ENCODE assay signal across 21 cellular contexts in the genomic region with DNA sequence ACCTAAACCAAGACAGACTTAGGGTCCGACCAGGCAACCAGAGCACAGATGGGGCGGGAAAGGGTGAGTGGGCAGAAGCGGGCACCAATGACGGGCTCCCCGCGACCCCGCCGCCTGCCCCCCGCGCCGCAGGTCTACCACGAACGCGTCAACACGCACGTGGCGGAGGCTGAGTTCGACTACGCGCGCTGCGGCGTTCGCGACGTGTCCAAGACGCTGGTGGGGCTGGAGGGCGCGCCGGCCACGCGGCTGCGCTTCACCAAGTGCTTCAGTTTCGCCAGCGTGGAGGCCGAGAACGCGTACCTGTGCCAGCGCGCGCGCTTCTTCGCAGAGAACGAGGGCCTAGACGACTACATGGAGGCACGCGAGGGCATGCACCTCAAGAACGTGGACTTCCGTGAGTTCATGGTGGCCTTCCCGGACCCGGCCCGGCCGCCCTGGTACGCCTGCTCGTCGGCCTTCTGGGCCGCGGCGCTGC. TPM values are rescaled to one million over a fixed set of nuclear protein-coding genes. Genes with fewer than 3 reads are reported as not detected.
DNase-seq lines count a peak whose midpoint lies in the region; ATAC-seq and TF ChIP-seq lines count a peak whose summit lies in the region.
"Had no signal": no experiment of that assay in that cellular context is flagged by ENCODE, and none has a peak within 500 bp of the region (broad histone marks: within the 10 kb centered on the region; RNA-seq: fewer than 3 reads in every experiment).

No MANE protein-coding gene starts in this region.

- no peaks in the 10 kb centered on the region for H3K4me1 ChIP-seq in breast epithelium
- peaks cover 4% of the 10 kb centered on the region for H3K4me1 ChIP-seq in iPS-15b (ENCODE audit: control insufficient read depth, insufficient read depth, low read length)
- H3K4me1 ChIP-seq in suprapubic skin: peaks cover 18% of the 10 kb centered on the region
- H3K4me1 ChIP-seq in PC-3 (ENCODE audit: insufficient read depth, low read length): peaks cover 8% of the 10 kb centered on the region; the same call in 1 of the 2 replicates

- H3K79me2 ChIP-seq in PC-3 (ENCODE audit: low read length): no peaks in the 10 kb centered on the region

- H3K4me3 ChIP-seq in breast epithelium (peak overlapping the region in 2 of 3 donors; percentile 39 to 56), iPS-15b (ENCODE audit: low read depth, low read length) (peak overlapping the region; percentile 22), suprapubic skin (peak overlapping the region; percentile 41), PC-3 (ENCODE audit: low read length) (no peak overlapping the region)
- H3K4me3 ChIP-seq: GM12878, smooth muscle cell had no signal

- no peak overlapping the region for H3K9ac ChIP-seq in iPS-15b (ENCODE audit: low read depth, low read length)
- no peak overlapping the region for H3K9ac ChIP-seq in PC-3 (ENCODE audit: low read length)
- H3K9ac ChIP-seq: KMS-11 had no signal

- H3F3A ChIP-seq in PC-3 (ENCODE audit: low read length, unreplicated experiment): no peaks in the 10 kb centered on the region

- H4K20me1 ChIP-seq in PC-3 (ENCODE audit: low read length): no peaks in the 10 kb centered on the region

- 91% methylated on average over 55 of the region's 59 CpGs for WGBS in suprapubic skin

- H3K9me2 ChIP-seq in PC-3 (replicated peaks; ENCODE audit: low read length): no peaks in the 10 kb centered on the region

- CTCF ChIA-PET in MCF 10A (lab: Yijun Ruan, JAX): interaction anchor here (0.7 kb wide), 1 partner anchor 17 kb away, joined by 3 read pairs; no protein-coding TSS in a partner anchor
- CTCF ChIA-PET in PC-3 (lab: Charles Lee): no interaction called here

- H3K4me3 Mint-ChIP-seq in MCF 10A (ENCODE audit: unreplicated experiment): no peak overlapping the region
- H3K4me3 Mint-ChIP-seq: activated CD4-positive, alpha-beta T cell treated with anti-CD3 and anti-CD28 coated beads, Interleukin-2, amount 10 ng/mL, durations not matched to agents 24 days and 14 days had no signal

- H3K9me3 Mint-ChIP-seq in MCF 10A (ENCODE audit: unreplicated experiment): no peaks in the 10 kb centered on the region
- H3K9me3 Mint-ChIP-seq: activated CD4-positive, alpha-beta T cell treated with anti-CD3 and anti-CD28 coated beads, Interleukin-2, amount 10 ng/mL, durations not matched to agents 24 days and 14 days; effector memory CD8-positive, alpha-beta T cell; naive thymus-derived CD8-positive, alpha-beta T cell had no signal

- POLR2A ChIA-PET in MCF 10A (lab: Yijun Ruan, JAX) (no interaction called here), PC-3 (lab: Charles Lee; ENCODE audit: unreplicated experiment) (no interaction called here)

- no peaks in the 10 kb centered on the region for H3K36me3 ChIP-seq in breast epithelium
- peaks cover 6% of the 10 kb centered on the region for H3K36me3 ChIP-seq in iPS-15b (ENCODE audit: control insufficient read depth, insufficient read depth, low read length)
- H3K36me3 ChIP-seq in suprapubic skin: no peaks in the 10 kb centered on the region
- H3K36me3 ChIP-seq in PC-3 (ENCODE audit: low read depth, low read length): no peaks in the 10 kb centered on the region
- H3K36me3 ChIP-seq: transverse colon had no signal

- H3K4me2 ChIP-seq in PC-3 (ENCODE audit: low read length): no peak overlapping the region
- H3K4me2 ChIP-seq: KMS-11 had no signal

- ATAC-seq in PC-3: no peak

- no peak overlapping the region for H3K27ac Mint-ChIP-seq in MCF 10A (ENCODE audit: low read depth, unreplicated experiment)
- H3K27ac Mint-ChIP-seq: activated CD4-positive, alpha-beta T cell treated with anti-CD3 and anti-CD28 coated beads, Interleukin-2, amount 10 ng/mL, durations not matched to agents 24 days and 14 days; CD14-positive monocyte; effector memory CD8-positive, alpha-beta T cell; naive thymus-derived CD8-positive, alpha-beta T cell had no signal

- H3K27me3 Mint-ChIP-seq in MCF 10A (ENCODE audit: insufficient read depth, unreplicated experiment): peaks cover 54% of the 10 kb centered on the region

- H3K9me3 ChIP-seq in breast epithelium: no peaks in the 10 kb centered on the region
- no peaks in the 10 kb centered on the region for H3K9me3 ChIP-seq in iPS-15b (ENCODE audit: control insufficient read depth, insufficient read depth, low read length)
- H3K9me3 ChIP-seq in suprapubic skin: no peaks in the 10 kb centered on the region
- no peaks in the 10 kb centered on the region for H3K9me3 ChIP-seq in PC-3 (ENCODE audit: low read length)
- H3K9me3 ChIP-seq: transverse colon had no signal

- H3K4me1 Mint-ChIP-seq in MCF 10A (ENCODE audit: insufficient read depth, unreplicated experiment): no peaks in the 10 kb centered on the region

- BruUV-seq in MCF 10A (replicated peaks; lab: Mats Ljungman, UMichigan) (no TSS peak), PC-3 (replicated peaks; lab: Mats Ljungman, UMichigan) (no TSS peak)

- H3K27ac ChIP-seq in breast epithelium (no peak overlapping the region), suprapubic skin (no peak overlapping the region), PC-3 (ENCODE audit: low read length) (no peak overlapping the region)
- H3K27ac ChIP-seq: KMS-11, transverse colon had no signal

- TF ChIP-seq CTCF in breast epithelium (IDR thresholded peaks at IDR 0.05) (no peak), MCF 10A (IDR thresholded peaks at IDR 0.05; ENCODE audit: unreplicated experiment) (no peak), suprapubic skin (IDR thresholded peaks at IDR 0.05) (no peak), PC-3 (conservative IDR thresholded peaks at IDR 0.05; ENCODE audit: low read depth, low read length) (no peak)

- DNase-seq in breast epithelium (ENCODE audit: low spot score in 2 of 2): no peak
- no peak for DNase-seq in MCF 10A (ENCODE audit: unreplicated experiment)
- DNase-seq in suprapubic skin (ENCODE audit: low spot score in 2 of 2): no peak
- no peak for DNase-seq in PC-3
- DNase-seq in activated T-cell treated with anti-CD3 and anti-CD28 coated beads, Interleukin-2, amount 50 U/mL, for 1 hour: no peak
- DNase-seq: cerebellar nuclear complex; effector memory CD8-positive, alpha-beta T cell; GF-D8; head of caudate nucleus; NCI-H1048; NCI-H2081; transverse colon had no signal

- H3K36me3 Mint-ChIP-seq in MCF 10A (ENCODE audit: insufficient read depth, unreplicated experiment): no peaks in the 10 kb centered on the region

- H2AFZ ChIP-seq in PC-3 (ENCODE audit: low read length): no peak overlapping the region

- TF ChIP-seq EP300 in suprapubic skin (IDR thresholded peaks at IDR 0.05): no peak

- peaks cover 2 to 48% of the 10 kb centered on the region in 2 donors for H3K27me3 ChIP-seq in breast epithelium
- H3K27me3 ChIP-seq in iPS-15b (ENCODE audit: control insufficient read depth, insufficient read depth, low read length): peaks cover 27% of the 10 kb centered on the region
- peaks cover 73% of the 10 kb centered on the region for H3K27me3 ChIP-seq in suprapubic skin
- peaks cover 19% of the 10 kb centered on the region for H3K27me3 ChIP-seq in PC-3 (ENCODE audit: low read length)

- TF ChIP-seq POLR2A in breast epithelium (IDR thresholded peaks at IDR 0.05) (no peak), suprapubic skin (IDR thresholded peaks at IDR 0.05) (no peak)

- intact Hi-C loops in breast epithelium (cut with DNase I; ENCODE audit: low total_unique reads) (no loop called here), MCF 10A (cut with micrococcal nuclease) (no loop called here), PC-3 (cut with micrococcal nuclease) (no loop called here)

RNA-seq across cellular contexts. Expression of gene TMEM151B, which starts 5.1 kb away (rescaled TPM):
- total RNA-seq in breast epithelium (under 1 TPM in 1 of 3 donors, not detected in 2; 0.15 TPM), MCF 10A (2022) (not detected in 2 replicates), suprapubic skin (under 1 TPM in 2 of 4 donors, not detected in 2; 0.10 to 0.15 TPM), PC-3 (2014; rRNA removed) (not detected in 2 replicates)
- total RNA-seq: activated CD4-positive, alpha-beta T cell treated with anti-CD3 and anti-CD28 coated beads, Interleukin-2, amount 10 ng/mL, durations not matched to agents 24 days and 14 days; GM12878; lung microvascular endothelial cell; naive thymus-derived CD8-positive, alpha-beta T cell; NCI-H460; smooth muscle cell had no signal

RNA-seq across cellular contexts. Expression of gene NFKBIE, which starts 10.0 kb away (rescaled TPM):
- total RNA-seq in breast epithelium (10 to 100 TPM in 2 of 3 donors, 1 to 10 TPM in 1; 4.0 to 25.9 (median 14.4) TPM), MCF 10A (2022) (6.0 and 8.8 TPM in 2 replicates), suprapubic skin (10 to 100 TPM; 12.9 to 25.0 (median 16.1) TPM), PC-3 (2014; rRNA removed) (7.4 and 28.7 TPM in 2 replicates)

RNA-seq across cellular contexts. Expression of gene SLC35B2, which starts 18.0 kb away (rescaled TPM):
- total RNA-seq in breast epithelium (10 to 100 TPM; 32.8 to 50.5 (median 38.1) TPM), MCF 10A (2022) (27.1 and 31.3 TPM in 2 replicates), suprapubic skin (10 to 100 TPM; 26.2 to 38.5 (median 30.9) TPM), PC-3 (2014; rRNA removed) (90.6 and 109 TPM in 2 replicates)

RNA-seq across cellular contexts. Expression of gene HSP90AB1, which starts 28.4 kb away (rescaled TPM):
- total RNA-seq in breast epithelium (100 to 1,000 TPM; 643 to 810 (median 662) TPM), MCF 10A (2022) (546 and 577 TPM in 2 replicates), suprapubic skin (100 to 1,000 TPM; 450 to 830 (median 678) TPM), PC-3 (2014; rRNA removed) (1,280 and 1,322 TPM in 2 replicates)

RNA-seq across cellular contexts. Expression of gene AARS2, which starts 37.8 kb away (rescaled TPM):
- total RNA-seq in breast epithelium (10 to 100 TPM in 2 of 3 donors, 1 to 10 TPM in 1; 6.9 to 16.5 (median 12.8) TPM), MCF 10A (2022) (15.5 and 23.2 TPM in 2 replicates), suprapubic skin (10 to 100 TPM; 13.9 to 17.7 (median 16.4) TPM), PC-3 (2014; rRNA removed) (26.2 and 30.4 TPM in 2 replicates)
